ENCODE assay signal across 1 cellular context in genomic region chr19:6753178-6754031, GRCh38.
TF ChIP-seq lines count a peak whose summit lies in the region.

No MANE protein-coding gene starts in this region.

TF ChIP-seq in HepG2, 621 proteins besides CTCF, POLR2A, EP300 and RAD21 (continued from another document and continues in another):
- no peak for TF ChIP-seq PRDM15 (CRISPR knock-in tag; IDR thresholded peaks at IDR 0.05)
- no peak for TF ChIP-seq SAFB2 (CRISPR knock-in tag; IDR thresholded peaks at IDR 0.05; ENCODE audit: borderline replicate concordance, low read depth)
- TF ChIP-seq ZNF747 (CRISPR knock-in tag; IDR thresholded peaks at IDR 0.05; ENCODE audit: borderline replicate concordance): peak; percentile 66; the same call in 1 of the 2 replicates
- no peak for TF ChIP-seq SKIL (CRISPR knock-in tag; IDR thresholded peaks at IDR 0.05; ENCODE audit: borderline replicate concordance)
- TF ChIP-seq RXRA (CRISPR knock-in tag; IDR thresholded peaks at IDR 0.05): peak; percentile 93
- TF ChIP-seq UBTF (CRISPR knock-in tag; IDR thresholded peaks at IDR 0.05): peak; percentile 84
- no peak for TF ChIP-seq CREB3 (CRISPR knock-in tag; IDR thresholded peaks at IDR 0.05)
- TF ChIP-seq ZNF501 (CRISPR knock-in tag; IDR thresholded peaks at IDR 0.05): no peak; the same call in 1 of the 2 replicates
- TF ChIP-seq ZNF558 (CRISPR knock-in tag; IDR thresholded peaks at IDR 0.05; ENCODE audit: borderline replicate concordance): peak; percentile 69
- TF ChIP-seq NFRKB (IDR thresholded peaks at IDR 0.05): no peak
- peak; percentile 95 for TF ChIP-seq TGIF2 (CRISPR knock-in tag; IDR thresholded peaks at IDR 0.05)
- TF ChIP-seq ZNF687 (CRISPR knock-in tag; IDR thresholded peaks at IDR 0.05): peak; percentile 94
- TF ChIP-seq ZNF567 (CRISPR knock-in tag; IDR thresholded peaks at IDR 0.05; ENCODE audit: borderline replicate concordance): peak; percentile 90; the same call in 1 of the 2 replicates
- TF ChIP-seq PITX1 (CRISPR knock-in tag; IDR thresholded peaks at IDR 0.05): peak; percentile 38; the same call in 1 of the 2 replicates
- peak; percentile 70 for TF ChIP-seq MXD1 (CRISPR knock-in tag; IDR thresholded peaks at IDR 0.05)
- no peak for TF ChIP-seq ZNF431 (CRISPR knock-in tag; IDR thresholded peaks at IDR 0.05; ENCODE audit: borderline replicate concordance, low read depth)
- no peak for TF ChIP-seq ZNF850 (CRISPR knock-in tag; conservative IDR thresholded peaks at IDR 0.05)
- no peak for TF ChIP-seq GMEB2 (CRISPR knock-in tag; IDR thresholded peaks at IDR 0.05; ENCODE audit: low read depth)
- TF ChIP-seq ZNF484 (CRISPR knock-in tag; IDR thresholded peaks at IDR 0.05; ENCODE audit: borderline replicate concordance, low read depth): no peak
- TF ChIP-seq THAP9 (CRISPR knock-in tag; IDR thresholded peaks at IDR 0.05; ENCODE audit: borderline replicate concordance): peak; percentile 67; the same call in 1 of the 2 replicates
- no peak for TF ChIP-seq ZNF879 (CRISPR knock-in tag; IDR thresholded peaks at IDR 0.05)
- no peak for TF ChIP-seq SNAPC2 (CRISPR knock-in tag; IDR thresholded peaks at IDR 0.05)
- TF ChIP-seq ZNF574 (CRISPR knock-in tag; IDR thresholded peaks at IDR 0.05): peak; percentile 86
- TF ChIP-seq SOX5 (CRISPR knock-in tag; IDR thresholded peaks at IDR 0.05; ENCODE audit: borderline replicate concordance): peak; percentile 60; the same call in 1 of the 2 replicates
- no peak; the same call in none of the 2 replicates for TF ChIP-seq MEF2D (CRISPR knock-in tag; IDR thresholded peaks at IDR 0.05)
- peak; percentile 62; the same call in 1 of the 2 replicates for TF ChIP-seq ZNF44 (CRISPR knock-in tag; IDR thresholded peaks at IDR 0.05)
- peak; percentile 68; the same call in 1 of the 2 replicates for TF ChIP-seq ATF7-NPFF (CRISPR knock-in tag; IDR thresholded peaks at IDR 0.05; ENCODE audit: low read depth)
- TF ChIP-seq KLF13 (CRISPR knock-in tag; IDR thresholded peaks at IDR 0.05): 0 out of 2 replicates have a peak, but pooled peaks have one; percentile 23
- TF ChIP-seq HNRNPLL (IDR thresholded peaks at IDR 0.05; ENCODE audit: low read depth, low read length, poor library complexity, severe bottlenecking): peak; percentile 91
- TF ChIP-seq ZNF34 (CRISPR knock-in tag; IDR thresholded peaks at IDR 0.05; ENCODE audit: borderline replicate concordance): no peak
- TF ChIP-seq TOE1 (CRISPR knock-in tag; IDR thresholded peaks at IDR 0.05): no peak; the same call in 1 of the 2 replicates
- no peak for TF ChIP-seq LBX2 (CRISPR knock-in tag; IDR thresholded peaks at IDR 0.05; ENCODE audit: borderline replicate concordance)
- peak; percentile 76; the same call in 1 of the 2 replicates for TF ChIP-seq ZNF350 (CRISPR knock-in tag; IDR thresholded peaks at IDR 0.05; ENCODE audit: borderline replicate concordance, low read depth)
- TF ChIP-seq ZFX (CRISPR knock-in tag; IDR thresholded peaks at IDR 0.05; ENCODE audit: low read depth): peak; percentile 61
- peak; percentile 81 for TF ChIP-seq HDAC1 (CRISPR knock-in tag; IDR thresholded peaks at IDR 0.05)
- no peak for TF ChIP-seq ZNF839 (CRISPR knock-in tag; IDR thresholded peaks at IDR 0.05; ENCODE audit: borderline replicate concordance)
- peak; percentile 26 for TF ChIP-seq CBX1 (IDR thresholded peaks at IDR 0.05; ENCODE audit: low read depth)
